14 cellular contexts compared by ENCODE assay signal in genomic region chr15:68312701-68313204, GRCh38. TPM values are rescaled to one million over a fixed set of nuclear protein-coding genes. Genes with fewer than 3 reads are reported as not detected.
DNase-seq lines count a peak whose midpoint lies in the region; ATAC-seq, FAIRE-seq and TF ChIP-seq lines count a peak whose summit lies in the region.
"Had no signal": no experiment of that assay in that cellular context is flagged by ENCODE, and none has a peak within 500 bp of the region (broad histone marks: within the 10 kb centered on the region; RNA-seq: fewer than 3 reads in every experiment).

No MANE protein-coding gene starts in this region.

- no peak overlapping the region for H2AK5ac ChIP-seq in H1 (ENCODE audit: low read depth, low read length)

- CTCF ChIA-PET in H1 (lab: Charles Lee; ENCODE audit: partially characterized antibody): interaction anchor here (0.6 to 4.3 kb wide), 14 partner anchors 8 to 237 kb away, joined by 3 to 13 read pairs (median 4); no protein-coding TSS in a partner anchor

- 0 out of 2 replicates have a peak overlapping the region, but pooled peaks have one; percentile 27 for H3K18ac ChIP-seq in H1 (ENCODE audit: extremely low read depth, low read length)

- H3K27me3 ChIP-seq in GM23338 (ENCODE audit: insufficient read depth) (no peaks in the 10 kb centered on the region), RWPE2 (ENCODE audit: insufficient read depth, poor library complexity, severe bottlenecking) (no peaks in the 10 kb centered on the region), H1 (replicated peaks in 1 of 4; ENCODE audit: control insufficient read depth in 3 of 4, extremely low read depth in 1 of 4, insufficient read depth in 3 of 4, low read length in 3 of 4) (no peaks in the 10 kb centered on the region)

- H4K91ac ChIP-seq in H1 (replicated peaks; ENCODE audit: insufficient read length, low read length): peak overlapping the region; percentile 17

- no peak overlapping the region; the same call in 1 of the 2 replicates for H4K8ac ChIP-seq in H1 (ENCODE audit: extremely low read depth, insufficient read depth, low read length)

- intact Hi-C loops in sciatic nerve (cut with DNase I): no loop called here

- no peak for TF ChIP-seq POLR2A in H1 (IDR thresholded peaks at IDR 0.05; ENCODE audit: control extremely low read depth in 1 of 2, low read depth in 2 of 2, low read length in 2 of 2)

- TF ChIP-seq RAD21 in H1 (IDR thresholded peaks at IDR 0.05 in 1 of 2, conservative IDR thresholded peaks at IDR 0.05 in 1 of 2; ENCODE audit: low read depth in 2 of 2, low read length in 2 of 2): no peak

- H3K14ac ChIP-seq in H1 (ENCODE audit: insufficient read length): no peak overlapping the region

- POLR2A ChIA-PET in H1 (lab: Charles Lee; ENCODE audit: partially characterized antibody): interaction anchor here (0.7 to 2.6 kb wide), 2 partner anchors 32 to 82 kb away, joined by 3 to 7 read pairs; no protein-coding TSS in a partner anchor

- H2BK5ac ChIP-seq in H1 (ENCODE audit: low read depth, low read length): no peak overlapping the region; the same call in 1 of the 2 replicates

- no peak for FAIRE-seq in H1 (lab: Jason Lieb, UNC)
- FAIRE-seq: RCC 7860 had no signal

- H2BK20ac ChIP-seq in H1 (ENCODE audit: low read length): 0 out of 2 replicates have a peak overlapping the region, but pooled peaks have one; percentile 15

- H3K9me3 ChIP-seq in RWPE2 (ENCODE audit: severe bottlenecking): no peaks in the 10 kb centered on the region
- H3K9me3 ChIP-seq in H1 (ENCODE audit: insufficient read depth in 2 of 2, low read depth in 1 of 2, low read length in 1 of 2): no peaks in the 10 kb centered on the region

- no peak for TF ChIP-seq CTCF in GM23338 (conservative IDR thresholded peaks at IDR 0.05; ENCODE audit: low read depth in 2 of 2)
- TF ChIP-seq CTCF in RWPE2 (IDR thresholded peaks at IDR 0.05; ENCODE audit: poor library complexity, severe bottlenecking): no peak
- TF ChIP-seq CTCF in H1 (IDR thresholded peaks at IDR 0.05; ENCODE audit: control extremely low read depth in 1 of 3, insufficient read depth in 1 of 3, low read depth in 1 of 3, low read length in 3 of 3): no peak

- no peak overlapping the region for H3K23ac ChIP-seq in H1 (ENCODE audit: insufficient read length)

- H3K9me2 ChIP-seq in GM23338 (ENCODE audit: insufficient read depth): no peaks in the 10 kb centered on the region

- H4K20me1 ChIP-seq in GM23338 (replicated peaks; ENCODE audit: insufficient read depth) (no peaks in the 10 kb centered on the region), H1 (replicated peaks in 1 of 2; ENCODE audit: control insufficient read depth in 1 of 2, insufficient read depth in 2 of 2, low read length in 2 of 2) (no peaks in the 10 kb centered on the region)

- no peak overlapping the region for H3K4me3 Mint-ChIP-seq in GM23338
- H3K4me3 Mint-ChIP-seq: CD8-positive, alpha-beta memory T cell had no signal

- H4K5ac ChIP-seq in H1 (ENCODE audit: insufficient read length, low read depth, low read length): no peak overlapping the region

- no peak overlapping the region for H3K4me3 ChIP-seq in GM23338
- no peak overlapping the region for H3K4me3 ChIP-seq in RWPE2 (ENCODE audit: severe bottlenecking)
- H3K4me3 ChIP-seq in H1 (ENCODE audit: extremely low read depth in 1 of 4, insufficient read depth in 2 of 4, low read depth in 3 of 4, low read length in 4 of 4): no peak overlapping the region

- no peak overlapping the region for H3K4ac ChIP-seq in H1 (replicated peaks; ENCODE audit: insufficient read length, low read depth, low read length)

- H2AFZ ChIP-seq in GM23338: peak overlapping the region; percentile 72
- peak overlapping the region; percentile 18; the same call in 1 of the 2 replicates for H2AFZ ChIP-seq in H1 (ENCODE audit: low read length)

- peaks cover 18% of the 10 kb centered on the region for H3K4me1 ChIP-seq in GM23338 (ENCODE audit: insufficient read depth)
- no peaks in the 10 kb centered on the region for H3K4me1 ChIP-seq in RWPE2 (ENCODE audit: insufficient read depth, poor library complexity, severe bottlenecking)
- H3K4me1 ChIP-seq in H1 (replicated peaks in 1 of 4; ENCODE audit: control insufficient read depth in 3 of 4, insufficient read depth in 4 of 4, low read length in 3 of 4): peaks cover 0 to 25% (median 16%) of the 10 kb centered on the region in 4 experiments; a peak in 6 of 7 replicates

- H2BK120ac ChIP-seq in H1 (replicated peaks; ENCODE audit: low read depth, low read length): no peak overlapping the region

- H3K79me2 ChIP-seq in GM23338 (replicated peaks; ENCODE audit: insufficient read depth): no peaks in the 10 kb centered on the region
- H3K79me2 ChIP-seq in H1 (ENCODE audit: control insufficient read depth in 1 of 2, insufficient read depth in 2 of 2, low read length in 2 of 2): no peaks in the 10 kb centered on the region

- H2BK12ac ChIP-seq in H1 (ENCODE audit: low read depth, low read length): peak overlapping the region; percentile 87

- H3K56ac ChIP-seq in H1 (replicated peaks; ENCODE audit: insufficient read length, low read depth, low read length): no peak overlapping the region

- H3K27ac ChIP-seq in GM23338 (ENCODE audit: low read depth): no peak overlapping the region
- H3K27ac ChIP-seq in RWPE2 (ENCODE audit: poor library complexity, severe bottlenecking): no peak overlapping the region
- no peak overlapping the region for H3K27ac ChIP-seq in H1 (ENCODE audit: low read depth, low read length)

- H3K9ac ChIP-seq in H1 (replicated peaks in 1 of 4; ENCODE audit: extremely low read depth in 1 of 4, low read depth in 3 of 4, low read length in 3 of 4): no peak overlapping the region

- H3K36me3 Mint-ChIP-seq in GM23338 (ENCODE audit: low read depth): no peaks in the 10 kb centered on the region
- H3K36me3 Mint-ChIP-seq: CD8-positive, alpha-beta memory T cell had no signal

- H3K79me1 ChIP-seq in H1 (ENCODE audit: low read depth, low read length): no peaks in the 10 kb centered on the region

- H3K9me3 Mint-ChIP-seq in GM23338: no peaks in the 10 kb centered on the region
- H3K9me3 Mint-ChIP-seq: CD8-positive, alpha-beta memory T cell had no signal

- H3K4me1 Mint-ChIP-seq in GM23338: peaks cover 41% of the 10 kb centered on the region
- H3K4me1 Mint-ChIP-seq: CD8-positive, alpha-beta memory T cell had no signal

- H3K27ac Mint-ChIP-seq in GM23338: no peak overlapping the region
- H3K27ac Mint-ChIP-seq: CD8-positive, alpha-beta memory T cell had no signal

- no peak overlapping the region for H3K4me2 ChIP-seq in GM23338
- H3K4me2 ChIP-seq in H1 (ENCODE audit: insufficient read depth in 1 of 2, low read depth in 2 of 2, low read length in 2 of 2): no peak overlapping the region

- no peak for DNase-seq in GM23338 (ENCODE audit: low spot score)
- DNase-seq in RWPE2 (ENCODE audit: low spot score): no peak
- peak in 1 of 2 experiments; percentile 44 for DNase-seq in H1 (ENCODE audit: low read depth in 1 of 2, low spot score in 2 of 2)
- DNase-seq in sciatic nerve (ENCODE audit: low spot score): peak; percentile 54
- no peak for DNase-seq in stimulated activated CD4-positive, alpha-beta T cell treated with anti-CD3 and anti-CD28 coated beads, Interleukin-4, amount 100 ng/mL, for 24 hours
- no peak for DNase-seq in activated gamma-delta T cell (lab: John Stamatoyannopoulos, UW)
- DNase-seq: amygdala; CD8-positive, alpha-beta memory T cell; effector memory CD4-positive, alpha-beta T cell; kidney glomerular epithelial cell; NCI-H1417 treated with DMSO at 0.1 percent for 48 hours; NCI-H510A treated with DMSO at 0.1 percent for 48 hours had no signal

- TF ChIP-seq EP300 in H1 (IDR thresholded peaks at IDR 0.05; ENCODE audit: borderline replicate concordance in 1 of 2, low read depth in 2 of 2, low read length in 2 of 2): no peak

- H3K23me2 ChIP-seq in H1 (ENCODE audit: low read depth, low read length): 0 out of 2 replicates have a peak, but pooled peaks cover 2% of the 10 kb centered on the region

- WGBS in H1 (ENCODE audit: extremely low coverage in 1 of 2, insufficient coverage in 1 of 2, insufficient read length in 1 of 2, insufficient replicate concordance in 2 of 2, low coverage in 1 of 2, low lambda C conversion rate in 2 of 2, missing lambda C conversion rate in 1 of 2), 2 experiments: 86% methylated on average over 17 of the region's 18 CpGs; no CpG with 5 or more reads in 1 of the 2 experiments

- ATAC-seq in GM23338: no peak
- peak; percentile 56 for ATAC-seq in RWPE2 (ENCODE audit: low read depth)
- no peak for ATAC-seq in sciatic nerve
- ATAC-seq in HG02938 (IDR thresholded peaks at IDR 0.05; ENCODE audit: unreplicated experiment): no peak

- 0 out of 2 replicates have a peak overlapping the region, but pooled peaks have one; percentile 92 for H2BK15ac ChIP-seq in H1 (ENCODE audit: low read length)

- H3F3A ChIP-seq in GM23338 (replicated peaks; ENCODE audit: low read depth): 0 out of 2 replicates have a peak, but pooled peaks cover 4% of the 10 kb centered on the region

- peaks cover 15% of the 10 kb centered on the region for H3K27me3 Mint-ChIP-seq in GM23338 (ENCODE audit: insufficient read depth, low read depth, poor library complexity)

- H3K36me3 ChIP-seq in GM23338 (ENCODE audit: insufficient read depth): no peaks in the 10 kb centered on the region
- no peaks in the 10 kb centered on the region for H3K36me3 ChIP-seq in RWPE2 (ENCODE audit: low read depth)
- no peaks in the 10 kb centered on the region for H3K36me3 ChIP-seq in H1 (ENCODE audit: control insufficient read depth in 2 of 4, insufficient read depth in 4 of 4, low read length in 3 of 4)

TF ChIP-seq in H1, 55 proteins besides CTCF, POLR2A, EP300 and RAD21 (continues in another document):
- TF ChIP-seq HDAC6 (IDR thresholded peaks at IDR 0.05; ENCODE audit: low read depth, low read length) (no peak), MAX (IDR thresholded peaks at IDR 0.05) (0 out of 2 replicates have a peak, but pooled peaks have one; percentile 29)

RNA-seq across cellular contexts. Expression of gene FEM1B, which starts 35.2 kb away (rescaled TPM):
- 82.0 and 82.4 TPM in 2 replicates for total RNA-seq in GM23338 (2014; rRNA removed; shearing (Covaris generic))
- 11.6 and 13.0 TPM in 2 replicates for polyA plus RNA-seq in GM23338 (2016; fragmentation: Nextera tagmentation; extraction: Ambion mirVana)
- 72.9 and 83.8 TPM in 2 replicates for total RNA-seq in H1 (2021; fragmentation: NEBNext Ultra II Directional; extraction: Animal tissue kit (Norgen Biotek cat#: 25700))
- 21.2 and 36.1 TPM in 2 replicates for polyA plus RNA-seq in H1 (2011; rRNA removed)
- 36.7 TPM for polyA plus RNA-seq in H1 (2011; cell fraction: cytosol; rRNA removed)
- 75.5 TPM for polyA plus RNA-seq in H1 (2011; cell fraction: nucleus; rRNA removed)
- polyA plus RNA-seq in H1 (2012, experiment 1 of 2): 42.3 to 65.4 TPM (median 49.3 TPM) in 4 replicates
- polyA plus RNA-seq in H1 (2012, experiment 2 of 2): 2.1 TPM
- 28.4 TPM for polyA plus RNA-seq in H1 (2013, experiment 1 of 2)
- polyA plus RNA-seq in H1 (2013, experiment 2 of 2): 27.2 TPM
- 568 and 799 TPM in 2 replicates for polyA minus RNA-seq in H1 (2011; rRNA and poly(A)+ RNA removed)
- polyA minus RNA-seq in H1 (2011; cell fraction: cytosol; rRNA and poly(A)+ RNA removed): 135 TPM
- 269 TPM for polyA minus RNA-seq in H1 (2011; cell fraction: nucleus; rRNA and poly(A)+ RNA removed)
- total RNA-seq in sciatic nerve: 58.0 TPM
